In the genomic region with DNA sequence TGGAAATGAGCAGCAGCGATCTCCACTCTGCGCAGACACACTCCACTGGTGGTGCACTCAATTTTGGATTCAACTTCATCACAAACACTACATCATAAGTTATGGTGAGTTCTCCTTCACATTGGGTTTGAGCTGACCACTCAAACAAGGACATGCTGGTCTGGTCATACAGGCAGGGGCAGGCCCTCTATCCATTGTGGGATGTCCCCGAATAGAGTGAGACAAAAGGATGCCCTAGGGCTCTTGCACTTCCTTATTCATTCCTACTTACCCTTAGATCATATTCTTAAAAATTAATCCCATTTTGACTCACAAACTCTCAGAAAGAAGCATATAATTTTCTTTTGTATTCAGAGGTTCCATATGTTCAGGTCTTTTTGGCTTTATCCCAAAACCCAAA, we compare ENCODE assay signal across 16 cellular contexts. TPM values are rescaled to one million over a fixed set of nuclear protein-coding genes. Genes with fewer than 3 reads are reported as not detected.
DNase-seq lines count a peak whose midpoint lies in the region; ATAC-seq, FAIRE-seq and TF ChIP-seq lines count a peak whose summit lies in the region.
"Had no signal": no experiment of that assay in that cellular context is flagged by ENCODE, and none has a peak within 500 bp of the region (broad histone marks: within the 10 kb centered on the region; RNA-seq: fewer than 3 reads in every experiment).

No MANE protein-coding gene starts in this region.

- FAIRE-seq in H54 (lab: Jason Lieb, UNC) = no peak
- FAIRE-seq: GM12892 had no signal

- intact Hi-C loops in MCF 10A (cut with micrococcal nuclease) (no loop called here), mammary epithelial cell (cut with micrococcal nuclease) (no loop called here)

- dilution Hi-C loops in mammary epithelial cell (cut with HindIII; ENCODE audit: low sequenced_read_pairs) = no loop called here

- no peaks in the 10 kb centered on the region for H3K27me3 Mint-ChIP-seq in MCF 10A (ENCODE audit: insufficient read depth, unreplicated experiment)

- no peak overlapping the region for H3K4me3 Mint-ChIP-seq in MCF 10A (ENCODE audit: unreplicated experiment)
- H3K4me3 Mint-ChIP-seq: CD4-positive, alpha-beta memory T cell had no signal

- no peak overlapping the region for H2AFZ ChIP-seq in mammary epithelial cell (ENCODE audit: low read depth, low read length)

- BruUV-seq in MCF 10A (replicated peaks; lab: Mats Ljungman, UMichigan) = no TSS peak
- BruUV-seq in mammary epithelial cell (replicated peaks; lab: Mats Ljungman, UMichigan) = no TSS peak

- no peak for TF ChIP-seq POLR2A in H54 (IDR thresholded peaks at IDR 0.05; ENCODE audit: low read depth, low read length)

- DNase-seq in MCF 10A (ENCODE audit: unreplicated experiment) = no peak
- no peak for DNase-seq in mammary epithelial cell
- peak; percentile 71 for DNase-seq in NCI-H69 (lab: John Stamatoyannopoulos, UW)
- no peak for DNase-seq in H54 (ENCODE audit: insufficient read length, low spot score)
- DNase-seq: C1 segment of cervical spinal cord; CD4-positive, alpha-beta memory T cell; COR-L47; DMS53; DMS79 treated with DMSO at 0.1 percent for 48 hours; GF-D8; GOT3; H7; HCEC 1CT had no signal

- TF ChIP-seq CTCF in MCF 10A (IDR thresholded peaks at IDR 0.05; ENCODE audit: unreplicated experiment) = no peak
- no peak for TF ChIP-seq CTCF in mammary epithelial cell (conservative IDR thresholded peaks at IDR 0.05 in 1 of 2, IDR thresholded peaks at IDR 0.05 in 1 of 2; ENCODE audit: extremely low read depth in 1 of 2, insufficient read depth in 1 of 2, low read depth in 1 of 2, low read length in 2 of 2)

- H3K27ac ChIP-seq in mammary epithelial cell (ENCODE audit: insufficient read depth, low read depth, low read length) = no peak overlapping the region

- POLR2A ChIA-PET in MCF 10A (lab: Yijun Ruan, JAX) = no interaction called here

- H3K36me3 Mint-ChIP-seq in MCF 10A (ENCODE audit: insufficient read depth, unreplicated experiment) = no peaks in the 10 kb centered on the region
- H3K36me3 Mint-ChIP-seq: CD4-positive, alpha-beta memory T cell had no signal

- ATAC-seq in esophagus mucosa (peak; percentile 50), HG02885 (IDR thresholded peaks at IDR 0.05; ENCODE audit: poor library complexity, unreplicated experiment) (no peak)

- H3K4me1 Mint-ChIP-seq in MCF 10A (ENCODE audit: insufficient read depth, unreplicated experiment) = peaks cover 15% of the 10 kb centered on the region

- in situ Hi-C loops in mammary epithelial cell (cut with MboI; ENCODE audit: low sequenced_read_pairs in 2 of 2) = no loop called here

- H3K9me3 Mint-ChIP-seq in MCF 10A (ENCODE audit: unreplicated experiment) = peaks cover 7% of the 10 kb centered on the region
- H3K9me3 Mint-ChIP-seq: CD4-positive, alpha-beta memory T cell had no signal

- no peaks in the 10 kb centered on the region for H3K36me3 ChIP-seq in mammary epithelial cell (ENCODE audit: insufficient read depth, low read length)

- H3K9ac ChIP-seq in mammary epithelial cell (ENCODE audit: insufficient read depth, low read length) = no peak overlapping the region

- no peaks in the 10 kb centered on the region for H4K20me1 ChIP-seq in mammary epithelial cell (ENCODE audit: insufficient read depth, low read length)

- no peak overlapping the region for H3K4me3 ChIP-seq in mammary epithelial cell (replicated peaks in 1 of 3; ENCODE audit: insufficient read depth in 1 of 3, low read depth in 2 of 3, low read length in 3 of 3)

- no peaks in the 10 kb centered on the region for H3K9me3 ChIP-seq in mammary epithelial cell (replicated peaks; ENCODE audit: insufficient read depth, low read length)

- no peak overlapping the region for H3K4me2 ChIP-seq in mammary epithelial cell (ENCODE audit: insufficient read depth, low read depth, low read length)

- CTCF ChIA-PET in MCF 10A (lab: Yijun Ruan, JAX) (interaction anchor here (0.7 kb wide), 1 partner anchor 507 kb away, joined by 3 read pairs; no protein-coding TSS in a partner anchor), mammary epithelial cell (lab: Charles Lee; ENCODE audit: low non-redundant PET) (no interaction called here)

- H3K79me2 ChIP-seq in mammary epithelial cell (ENCODE audit: insufficient read depth, low read length) = no peaks in the 10 kb centered on the region

- WGBS in mammary epithelial cell (ENCODE audit: low coverage, missing lambda C conversion rate) = 70% methylated on average over 3 of the region's 3 CpGs

- peak overlapping the region; percentile 16 for H3K27ac Mint-ChIP-seq in MCF 10A (ENCODE audit: low read depth, unreplicated experiment)
- H3K27ac Mint-ChIP-seq: CD4-positive, alpha-beta memory T cell had no signal

- H3K4me1 ChIP-seq in mammary epithelial cell (ENCODE audit: insufficient read depth, low read length) = peaks cover 4% of the 10 kb centered on the region

- H3K27me3 ChIP-seq in mammary epithelial cell (ENCODE audit: insufficient read depth, low read length) = no peaks in the 10 kb centered on the region

RNA-seq across cellular contexts. Expression of gene PJA2, which starts 16.3 kb away (rescaled TPM):
- total RNA-seq in MCF 10A (2022) (54.4 and 56.9 TPM in 2 replicates), mammary epithelial cell (10 to 100 TPM; 40.3 to 64.5 TPM), esophagus mucosa (39.2 TPM)
- 24.2 TPM for polyA plus RNA-seq in mammary epithelial cell
- polyA minus RNA-seq in mammary epithelial cell = 48.6 TPM
